Comparison of ENCODE assay signal across 8 cellular contexts in the genomic region with DNA sequence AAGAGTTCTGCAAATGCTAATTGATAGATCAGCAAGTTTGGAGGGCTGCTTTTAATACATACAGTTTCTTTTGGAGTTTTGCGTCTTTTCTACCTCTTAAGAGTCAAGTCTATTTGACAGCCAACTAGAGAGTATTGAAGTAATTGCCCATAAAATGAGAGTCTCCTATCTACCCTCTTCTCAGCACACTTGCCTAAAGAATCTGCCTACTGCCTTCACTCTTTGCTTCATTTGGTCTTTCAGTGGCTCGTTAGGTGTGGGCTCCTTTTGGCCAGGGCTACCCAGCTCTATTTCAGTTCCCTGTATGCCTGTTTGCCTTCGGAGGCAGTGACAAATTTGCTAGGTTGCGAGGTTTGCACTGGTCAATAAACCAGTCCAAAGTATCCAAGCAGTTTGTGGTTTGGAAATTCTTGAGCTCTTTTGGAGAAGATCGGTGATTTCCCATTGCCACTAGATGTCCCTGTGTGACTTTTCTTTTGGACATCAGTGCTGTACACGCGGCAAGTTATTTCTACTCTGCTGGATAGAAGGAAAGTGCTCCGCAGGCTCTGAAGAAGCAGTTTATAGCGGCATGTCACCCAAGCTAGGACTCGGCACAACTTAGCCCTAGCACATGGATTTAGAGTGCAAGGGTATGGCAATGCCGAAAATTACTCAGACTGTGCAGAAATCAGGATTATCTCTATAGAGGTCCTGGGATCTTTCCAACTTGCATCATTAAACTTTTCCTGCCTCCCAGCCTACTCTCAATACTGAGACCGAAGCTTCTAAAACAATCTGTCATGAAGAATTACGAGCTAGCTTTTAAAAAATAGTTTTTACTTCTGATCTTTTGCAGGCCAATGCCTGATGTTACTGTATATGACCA. TPM values are rescaled to one million over a fixed set of nuclear protein-coding genes. Genes with fewer than 3 reads are reported as not detected.
DNase-seq lines count a peak whose midpoint lies in the region; ATAC-seq and TF ChIP-seq lines count a peak whose summit lies in the region.

No MANE protein-coding gene starts in this region.

- 33 to 50% methylated on average over 13 of the region's 13 CpGs for WGBS in lung, 2 donors

- DNase-seq in NCI-H524 (lab: John Stamatoyannopoulos, UW) (peak; percentile 43 to 64), NCI-H524 treated with DMSO at 0.1 percent for 48 hours (lab: John Stamatoyannopoulos, UW) (no peak), NCI-H345 (lab: John Stamatoyannopoulos, UW) (peak; percentile 68), chondrocyte (ENCODE audit: low spot score) (no peak), lung (ENCODE audit: low spot score) (peak; percentile 49)
- no peak for DNase-seq in activated naive CD4-positive, alpha-beta T cell treated with anti-CD3 and anti-CD28 coated beads, Interleukin-2, amount 50 U/mL, for 16 hours

- no peaks in the 10 kb centered on the region for H3K36me3 Mint-ChIP-seq in chondrocyte (ENCODE audit: low read depth)

- no peak overlapping the region for H3K4me3 Mint-ChIP-seq in chondrocyte (ENCODE audit: unreplicated experiment)

- no peak overlapping the region for H3K27ac ChIP-seq in lung (ENCODE audit: low read depth in 1 of 2, low read length in 1 of 2)

- H3K27me3 Mint-ChIP-seq in chondrocyte (ENCODE audit: low read depth) = no peaks in the 10 kb centered on the region

- H3K27ac Mint-ChIP-seq in chondrocyte (ENCODE audit: unreplicated experiment) = no peak overlapping the region

- H3K36me3 ChIP-seq in lung (ENCODE audit: control insufficient read depth in 2 of 2, insufficient read depth in 2 of 2, low read length in 2 of 2) = no peaks in the 10 kb centered on the region

- H3K4me3 ChIP-seq in lung = no peak overlapping the region

- H3K9me3 Mint-ChIP-seq in chondrocyte (ENCODE audit: low read depth) = peaks cover under 1% of the 10 kb centered on the region

- ATAC-seq in lung (ENCODE audit: insufficient read depth, low FRiP score) = peak; percentile 69
- ATAC-seq in GM18909 (IDR thresholded peaks at IDR 0.05; ENCODE audit: poor library complexity, unreplicated experiment) = no peak
- ATAC-seq in HG03025 (IDR thresholded peaks at IDR 0.05; ENCODE audit: low FRiP score, unreplicated experiment) = no peak

- peaks cover 6% of the 10 kb centered on the region for H3K4me1 Mint-ChIP-seq in chondrocyte (ENCODE audit: low read depth)

- H3K4me1 ChIP-seq in lung (ENCODE audit: control insufficient read depth in 2 of 2, insufficient read depth in 2 of 2, low read length in 2 of 2) = no peaks in the 10 kb centered on the region

- H3K9me3 ChIP-seq in lung (ENCODE audit: control insufficient read depth in 2 of 2, insufficient read depth in 1 of 2, low read length in 1 of 2) = no peaks in the 10 kb centered on the region

- peak; percentile 82 for TF ChIP-seq CTCF in chondrocyte (IDR thresholded peaks at IDR 0.05)
- no peak for TF ChIP-seq CTCF in lung (IDR thresholded peaks at IDR 0.05; ENCODE audit: control extremely low read depth, extremely low read depth)

- H3K27me3 ChIP-seq in lung (ENCODE audit: control insufficient read depth, insufficient read depth) = no peaks in the 10 kb centered on the region

RNA-seq across cellular contexts. Expression of a gene that starts 38.6 kb away (rescaled TPM):
- total RNA-seq in chondrocyte = 17.9 to 45.6 TPM (median 23.9 TPM) in 3 replicates
- total RNA-seq in lung = 100 to 1,000 TPM; 134 to 381 TPM
- 100 to 1,000 TPM; 449 to 756 TPM for polyA plus RNA-seq in lung

Comparison
In these comparisons a context has a peak if more than half of its experiments do, and no peak if none do; other contexts are left out.
1. DNase-seq: peak in NCI-H524 (2 of 2), NCI-H345 (single experiment) and lung (single experiment); none in NCI-H524 treated with DMSO at 0.1 percent for 48 hours (single experiment), chondrocyte (single experiment) and activated naive CD4-positive, alpha-beta T cell treated with anti-CD3 and anti-CD28 coated beads, Interleukin-2, amount 50 U/mL, for 16 hours (single experiment).